In the genomic region with DNA sequence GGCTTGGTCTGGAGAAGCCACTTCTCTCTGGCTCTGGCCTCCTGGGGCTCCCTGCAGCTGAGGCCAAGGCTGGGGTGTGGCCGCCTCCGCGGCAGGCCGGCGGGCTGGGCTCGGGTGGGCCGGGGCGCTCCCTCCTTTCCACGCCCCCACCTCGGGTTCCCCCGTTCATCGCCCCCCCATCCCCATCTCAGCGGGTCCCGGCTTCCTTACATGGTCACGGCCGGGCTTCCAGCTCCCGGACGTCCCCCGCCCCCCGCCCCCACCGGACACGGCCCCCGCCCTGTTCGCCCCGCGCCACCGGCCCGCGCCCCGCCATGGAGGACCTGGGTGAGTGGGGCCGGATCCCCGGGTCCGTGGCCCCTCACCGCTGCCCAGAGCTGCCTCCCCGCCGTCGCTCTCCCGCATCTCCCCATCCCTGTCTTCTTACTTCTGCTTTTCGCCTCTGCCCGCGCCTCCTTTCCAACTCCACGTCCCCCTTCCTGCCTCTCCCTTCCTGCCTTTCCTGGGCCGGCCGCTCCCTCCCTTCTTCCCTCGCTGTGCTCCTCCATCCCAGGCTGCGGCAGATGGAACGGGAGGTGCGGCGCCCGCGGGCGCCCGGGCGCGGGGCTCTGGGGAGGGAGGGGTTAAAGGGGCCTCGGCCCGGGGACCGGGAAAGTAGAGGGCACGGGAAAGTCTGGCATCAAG, we compare ENCODE assay signal across 8 cellular contexts. TPM values are rescaled to one million over a fixed set of nuclear protein-coding genes. Genes with fewer than 3 reads are reported as not detected.
DNase-seq lines count a peak whose midpoint lies in the region; ATAC-seq and TF ChIP-seq lines count a peak whose summit lies in the region.

A gene (plus strand): TSS at position 278 of the 684 bp plus-strand sequence. CDS start 37 bp downstream, at position 315.

- peak within 1 kb of the TSS; percentile 82 for H4K91ac ChIP-seq in trophoblast cell (ENCODE audit: low read depth, low read length)

- peak within 1 kb of the TSS; percentile 70 for H3K9ac ChIP-seq in trophoblast cell (ENCODE audit: low read length)

- DNase-seq in AG09319 (ENCODE audit: extremely low read depth, low read depth) (peak; percentile 72), HFFc6 (peak; percentile 59), cardiac septum (ENCODE audit: low spot score) (no peak), trophoblast cell (no peak), Kasumi-1 (lab: John Stamatoyannopoulos, UW) (no peak), COLO829 (ENCODE audit: low spot score) (no peak)

- H3K79me1 ChIP-seq in trophoblast cell (ENCODE audit: low read length), result peaks cover 14% of the 10 kb centered on the region

- WGBS in adipose tissue, 3 donors, result 1% methylated on average over 27 to 55 of the region's 59 CpGs
- WGBS in trophoblast cell (ENCODE audit: extremely low coverage, insufficient coverage, insufficient read length), result no CpG with 5 or more reads among the region's 59 CpGs

- H3K9me3 ChIP-seq in trophoblast cell (ENCODE audit: insufficient read depth, low read depth, low read length), result peaks cover 3% of the 10 kb centered on the region

- H3K4me1 ChIP-seq in trophoblast cell (ENCODE audit: control insufficient read depth in 1 of 2, insufficient read depth in 2 of 2, low read length in 2 of 2), result peaks cover 16 to 17% of the 10 kb centered on the region in 2 experiments

- H3K18ac ChIP-seq in trophoblast cell (ENCODE audit: low read length), result peak within 1 kb of the TSS; percentile 82

- H3K9me3 Mint-ChIP-seq in HFFc6, result peaks cover 11% of the 10 kb centered on the region; the same call in 1 of the 2 replicates

- peak within 1 kb of the TSS; percentile 94 for H3K4me3 Mint-ChIP-seq in HFFc6

- peaks cover 14% of the 10 kb centered on the region for H3K27me3 Mint-ChIP-seq in HFFc6 (ENCODE audit: insufficient read depth)

- peak within 1 kb of the TSS; percentile 59 for H3K4me2 ChIP-seq in trophoblast cell (ENCODE audit: low read length)

- peaks cover 10% of the 10 kb centered on the region for H3K79me2 ChIP-seq in trophoblast cell (ENCODE audit: control insufficient read depth, insufficient read depth, low read length, poor library complexity)

- H2AFZ ChIP-seq in trophoblast cell (ENCODE audit: insufficient read depth, low read length, poor library complexity), result peak within 1 kb of the TSS; percentile 68

- H4K8ac ChIP-seq in trophoblast cell (ENCODE audit: low read depth, low read length), result peak within 1 kb of the TSS; percentile 87

- H3K27ac Mint-ChIP-seq in HFFc6, result peak within 1 kb of the TSS; percentile 94

- peaks cover 42% of the 10 kb centered on the region for H3K4me1 Mint-ChIP-seq in HFFc6 (ENCODE audit: low read depth)

- H3K23ac ChIP-seq in trophoblast cell (ENCODE audit: low read length), result no peak within 1 kb of the TSS

- no peak within 1 kb of the TSS for H2BK12ac ChIP-seq in trophoblast cell (ENCODE audit: low read length)

- peaks cover 33% of the 10 kb centered on the region for H3K36me3 Mint-ChIP-seq in HFFc6 (ENCODE audit: low read depth)

- ATAC-seq in GM21447 (IDR thresholded peaks at IDR 0.05; ENCODE audit: unreplicated experiment), result no peak

- H3K27ac ChIP-seq in adipose tissue (ENCODE audit: low read depth, low read length) (peak within 1 kb of the TSS; percentile 78), trophoblast cell (ENCODE audit: low read depth, low read length) (peak within 1 kb of the TSS; percentile 27)

- peak within 1 kb of the TSS; percentile 75 for H3K4me3 ChIP-seq in trophoblast cell (ENCODE audit: low read depth, low read length)

- peaks cover 10% of the 10 kb centered on the region for H3K27me3 ChIP-seq in trophoblast cell (ENCODE audit: insufficient read depth, low read length)

- intact Hi-C loops in cardiac septum (cut with DNase I), result no loop called here

- TF ChIP-seq CTCF in AG09319 (IDR thresholded peaks at IDR 0.05; ENCODE audit: low read depth, low read length), result no peak
- no peak for TF ChIP-seq CTCF in HFFc6 (IDR thresholded peaks at IDR 0.05)

- H2BK5ac ChIP-seq in trophoblast cell (ENCODE audit: low read depth, low read length, poor library complexity), result peak within 1 kb of the TSS; percentile 11

- H2BK120ac ChIP-seq in trophoblast cell (ENCODE audit: insufficient read depth, low read length, poor library complexity), result peak within 1 kb of the TSS; percentile 48

- peak within 1 kb of the TSS; percentile 57 for H4K12ac ChIP-seq in trophoblast cell (ENCODE audit: low read depth, low read length)

- H2AK5ac ChIP-seq in trophoblast cell (ENCODE audit: low read length), result peak within 1 kb of the TSS; percentile 9

- peaks cover 14 to 17% of the 10 kb centered on the region in 2 experiments for H3K36me3 ChIP-seq in trophoblast cell (ENCODE audit: control insufficient read depth in 1 of 2, insufficient read depth in 2 of 2, low read length in 2 of 2)

- peak within 1 kb of the TSS; percentile 61 for H3K14ac ChIP-seq in trophoblast cell (ENCODE audit: low read length)

- peak within 1 kb of the TSS; percentile 30 for H3K4ac ChIP-seq in trophoblast cell (ENCODE audit: low read depth, low read length)

RNA-seq across cellular contexts. Expression of the gene that starts here (rescaled TPM):
- 100 to 1,000 TPM; 163 to 209 (median 191) TPM for total RNA-seq in HFFc6 (2021; fragmentation: NEBNext Ultra II Directional; extraction: Animal tissue kit (Norgen Biotek cat#: 25700))
- polyA plus RNA-seq in adipose tissue, result 10 to 100 TPM in 2 of 3 donors, 1 to 10 TPM in 1; 5.0 to 59.9 (median 32.0) TPM
- total RNA-seq in cardiac septum, result 57.8 TPM
- polyA plus RNA-seq in trophoblast cell (2013), result 37.9 and 42.2 TPM in 2 replicates

Comparison
In these comparisons a context has a peak if more than half of its experiments do, and no peak if none do; other contexts are left out.
1. DNase-seq: peak in AG09319 (single experiment) and HFFc6 (single experiment); none in cardiac septum (single experiment), trophoblast cell (0 of 2), Kasumi-1 (0 of 2) and COLO829 (single experiment).